In genomic region chr5:134620634-134621033, GRCh38 we compare ENCODE assay signal across 15 cellular contexts. TPM values are rescaled to one million over a fixed set of nuclear protein-coding genes. Genes with fewer than 3 reads are reported as not detected.
A peak's percentile ranks its signal among the peaks of the same experiment; 100 is the strongest.
DNase-seq lines count a peak whose midpoint lies in the region; ATAC-seq and TF ChIP-seq lines count a peak whose summit lies in the region.
"Had no signal": no experiment of that assay in that cellular context is flagged by ENCODE, and none has a peak within 500 bp of the region (broad histone marks: within the 10 kb centered on the region; RNA-seq: fewer than 3 reads in every experiment).

No MANE protein-coding gene starts in this region.

- POLR2A ChIA-PET in MCF 10A (lab: Yijun Ruan, JAX) = interaction anchor here (0.5 to 0.7 kb wide), 4 partner anchors 28 to 149 kb away, joined by 3 to 4 read pairs (median 3); partner anchors contain the start of gene SEC24A

- H3K36me3 Mint-ChIP-seq in MCF 10A (ENCODE audit: insufficient read depth, unreplicated experiment) = peaks cover 86% of the 10 kb centered on the region
- peaks cover 41% of the 10 kb centered on the region for H3K36me3 Mint-ChIP-seq in activated T-helper 1 cell treated with anti-CD3 and anti-CD28 coated beads, Interleukin-12 subunit alpha, Interleukin-12 subunit beta, Interleukin-2, Interleukin-4 antibody, amounts not matched to agents 30 ng/mL and 10 ng/mL and 1 ng/mL, durations not matched to agents 14 hours and 24 hours and 36 hours (ENCODE audit: low read depth)

- H3K27ac Mint-ChIP-seq in MCF 10A (ENCODE audit: low read depth, unreplicated experiment) = no peak overlapping the region
- no peak overlapping the region for H3K27ac Mint-ChIP-seq in activated T-helper 1 cell treated with anti-CD3 and anti-CD28 coated beads, Interleukin-12 subunit alpha, Interleukin-12 subunit beta, Interleukin-2, Interleukin-4 antibody, amounts not matched to agents 30 ng/mL and 10 ng/mL and 1 ng/mL, durations not matched to agents 14 hours and 24 hours and 36 hours
- H3K27ac Mint-ChIP-seq: CD8-positive, alpha-beta memory T cell had no signal

- H3K9me3 ChIP-seq in breast epithelium (no peaks in the 10 kb centered on the region), psoas muscle (no peaks in the 10 kb centered on the region), ovary (no peaks in the 10 kb centered on the region)
- H3K9me3 ChIP-seq: BLaER1 had no signal

- H3K27me3 Mint-ChIP-seq in MCF 10A (ENCODE audit: insufficient read depth, unreplicated experiment) = no peaks in the 10 kb centered on the region
- H3K27me3 Mint-ChIP-seq in activated T-helper 1 cell treated with anti-CD3 and anti-CD28 coated beads, Interleukin-12 subunit alpha, Interleukin-12 subunit beta, Interleukin-2, Interleukin-4 antibody, amounts not matched to agents 30 ng/mL and 10 ng/mL and 1 ng/mL, durations not matched to agents 14 hours and 24 hours and 36 hours (ENCODE audit: insufficient read depth) = no peaks in the 10 kb centered on the region
- H3K27me3 Mint-ChIP-seq: CD8-positive, alpha-beta memory T cell had no signal

- TF ChIP-seq EP300 in ovary (IDR thresholded peaks at IDR 0.05) = no peak

- no peak for TF ChIP-seq CTCF in MCF 10A (IDR thresholded peaks at IDR 0.05; ENCODE audit: unreplicated experiment)
- TF ChIP-seq CTCF in breast epithelium (IDR thresholded peaks at IDR 0.05) = no peak
- TF ChIP-seq CTCF in psoas muscle (IDR thresholded peaks at IDR 0.05) = no peak
- no peak for TF ChIP-seq CTCF in ovary (IDR thresholded peaks at IDR 0.05)

- ATAC-seq in left lobe of liver (peak; percentile 55), psoas muscle (peak in 1 of 4 donors; percentile 21), HG03460 (IDR thresholded peaks at IDR 0.05; ENCODE audit: unreplicated experiment) (no peak)
- ATAC-seq: HCT116 had no signal

- H3K27me3 ChIP-seq in breast epithelium (no peaks in the 10 kb centered on the region), psoas muscle (ENCODE audit: insufficient read depth in 3 of 3, low read length in 2 of 3) (no peaks in the 10 kb centered on the region), ovary (no peaks in the 10 kb centered on the region)
- H3K27me3 ChIP-seq: BLaER1 had no signal

- no peaks in the 10 kb centered on the region for H3K9me3 Mint-ChIP-seq in MCF 10A (ENCODE audit: unreplicated experiment)
- no peaks in the 10 kb centered on the region for H3K9me3 Mint-ChIP-seq in activated T-helper 1 cell treated with anti-CD3 and anti-CD28 coated beads, Interleukin-12 subunit alpha, Interleukin-12 subunit beta, Interleukin-2, Interleukin-4 antibody, amounts not matched to agents 30 ng/mL and 10 ng/mL and 1 ng/mL, durations not matched to agents 14 hours and 24 hours and 36 hours
- H3K9me3 Mint-ChIP-seq: CD8-positive, alpha-beta memory T cell had no signal

- TSS peak; percentile 4 for BruUV-seq in MCF 10A (replicated peaks; lab: Mats Ljungman, UMichigan)

- DNase-seq in MCF 10A (ENCODE audit: unreplicated experiment) = no peak
- no peak for DNase-seq in breast epithelium (ENCODE audit: low spot score in 2 of 2)
- peak; percentile 42 for DNase-seq in left lobe of liver (ENCODE audit: low spot score)
- DNase-seq in psoas muscle = no peak
- DNase-seq in activated T-helper 1 cell treated with anti-CD3 and anti-CD28 coated beads, Interleukin-12 subunit alpha, Interleukin-12 subunit beta, Interleukin-2, Interleukin-4 antibody, amounts not matched to agents 30 ng/mL and 10 ng/mL and 1 ng/mL, durations not matched to agents 14 hours and 24 hours and 36 hours (ENCODE audit: low spot score) = no peak
- no peak for DNase-seq in ovary
- DNase-seq: AML-193; Calu3; CD8-positive, alpha-beta memory T cell; DMS 273 treated with DMSO at 0.1 percent for 48 hours; GM23248 had no signal

- H3K4me3 ChIP-seq in breast epithelium = no peak overlapping the region
- H3K4me3 ChIP-seq in psoas muscle = no peak overlapping the region
- H3K4me3 ChIP-seq in ovary = no peak overlapping the region
- H3K4me3 ChIP-seq: BLaER1, GM23248 had no signal

- H3K4me1 ChIP-seq in breast epithelium (no peaks in the 10 kb centered on the region), psoas muscle (peaks cover 22% of the 10 kb centered on the region), ovary (ENCODE audit: insufficient read depth) (no peaks in the 10 kb centered on the region)
- H3K4me1 ChIP-seq: BLaER1 had no signal

- H3K27ac ChIP-seq in breast epithelium = no peak overlapping the region
- H3K27ac ChIP-seq in psoas muscle = peak overlapping the region; percentile 23
- no peak overlapping the region for H3K27ac ChIP-seq in ovary
- H3K27ac ChIP-seq: 22Rv1, BLaER1, GM23248 had no signal

- intact Hi-C loops in MCF 10A (cut with micrococcal nuclease) (no loop called here), breast epithelium (cut with DNase I; ENCODE audit: low total_unique reads) (no loop called here), psoas muscle (cut with DNase I) (no loop called here), ovary (cut with DNase I) (no loop called here)
- intact Hi-C loops in activated T-helper 1 cell treated with anti-CD3 and anti-CD28 coated beads, Interleukin-12 subunit alpha, Interleukin-12 subunit beta, Interleukin-2, Interleukin-4 antibody, amounts not matched to agents 30 ng/mL and 10 ng/mL and 1 ng/mL, durations not matched to agents 14 hours and 24 hours and 36 hours (cut with micrococcal nuclease) = no loop called here

- TF ChIP-seq POLR2A in breast epithelium (IDR thresholded peaks at IDR 0.05) (no peak), ovary (IDR thresholded peaks at IDR 0.05) (no peak)

- no peak overlapping the region for H3K4me3 Mint-ChIP-seq in MCF 10A (ENCODE audit: unreplicated experiment)
- no peak overlapping the region for H3K4me3 Mint-ChIP-seq in activated T-helper 1 cell treated with anti-CD3 and anti-CD28 coated beads, Interleukin-12 subunit alpha, Interleukin-12 subunit beta, Interleukin-2, Interleukin-4 antibody, amounts not matched to agents 30 ng/mL and 10 ng/mL and 1 ng/mL, durations not matched to agents 14 hours and 24 hours and 36 hours
- H3K4me3 Mint-ChIP-seq: CD8-positive, alpha-beta memory T cell had no signal

- WGBS in psoas muscle, 3 donors = 88 to 98% (median 93%) methylated on average over 2 of the region's 2 CpGs
- 92 to 94% (median 93%) methylated on average over 2 of the region's 2 CpGs for WGBS in ovary, 3 donors

- CTCF ChIA-PET in MCF 10A (lab: Yijun Ruan, JAX) = interaction anchor here (0.7 to 1.3 kb wide), 6 partner anchors 14 to 115 kb away, joined by 3 to 4 read pairs (median 4); no protein-coding TSS in a partner anchor

- H3K4me1 Mint-ChIP-seq in MCF 10A (ENCODE audit: insufficient read depth, unreplicated experiment) = peaks cover 16% of the 10 kb centered on the region
- H3K4me1 Mint-ChIP-seq in activated T-helper 1 cell treated with anti-CD3 and anti-CD28 coated beads, Interleukin-12 subunit alpha, Interleukin-12 subunit beta, Interleukin-2, Interleukin-4 antibody, amounts not matched to agents 30 ng/mL and 10 ng/mL and 1 ng/mL, durations not matched to agents 14 hours and 24 hours and 36 hours (ENCODE audit: low read depth) = peaks cover 9% of the 10 kb centered on the region

- H3K36me3 ChIP-seq in breast epithelium = peaks cover 5% of the 10 kb centered on the region
- H3K36me3 ChIP-seq in psoas muscle (ENCODE audit: insufficient read depth in 1 of 2, low read depth in 1 of 2) = peaks cover 14 to 82% of the 10 kb centered on the region in 2 donors
- no peaks in the 10 kb centered on the region for H3K36me3 ChIP-seq in ovary

RNA-seq across cellular contexts. Expression of gene SAR1B, which starts 12.0 kb away (rescaled TPM):
- total RNA-seq in MCF 10A (2022) (104 and 116 TPM in 2 replicates), breast epithelium (10 to 100 TPM; 31.2 to 46.8 (median 42.6) TPM), left lobe of liver (168 TPM), psoas muscle (100 to 1,000 TPM; 161 to 238 (median 206) TPM), ovary (10 to 100 TPM; 19.0 to 56.3 (median 41.8) TPM)
- polyA plus RNA-seq in psoas muscle (100 to 1,000 TPM; 116 to 188 (median 126) TPM), ovary (10 to 100 TPM; 10.5 to 31.3 TPM)
- 49.1 and 49.8 TPM in 2 replicates for total RNA-seq in activated T-helper 1 cell treated with anti-CD3 and anti-CD28 coated beads, Interleukin-12 subunit alpha, Interleukin-12 subunit beta, Interleukin-2, Interleukin-4 antibody, amounts not matched to agents 30 ng/mL and 10 ng/mL and 1 ng/mL, durations not matched to agents 14 hours and 24 hours and 36 hours

RNA-seq across cellular contexts. Expression of gene SEC24A, which starts 28.0 kb away (rescaled TPM):
- 39.1 and 41.4 TPM in 2 replicates for total RNA-seq in MCF 10A (2022)
- total RNA-seq in breast epithelium = 10 to 100 TPM; 15.0 to 25.0 (median 21.6) TPM
- total RNA-seq in left lobe of liver = 31.4 TPM
- 10 to 100 TPM in 3 of 4 donors, 1 to 10 TPM in 1; 5.7 to 25.2 (median 13.7) TPM for total RNA-seq in psoas muscle
- 10 to 100 TPM in 2 of 3 donors, 1 to 10 TPM in 1; 6.7 to 18.9 (median 17.2) TPM for polyA plus RNA-seq in psoas muscle
- 26.5 and 27.2 TPM in 2 replicates for total RNA-seq in activated T-helper 1 cell treated with anti-CD3 and anti-CD28 coated beads, Interleukin-12 subunit alpha, Interleukin-12 subunit beta, Interleukin-2, Interleukin-4 antibody, amounts not matched to agents 30 ng/mL and 10 ng/mL and 1 ng/mL, durations not matched to agents 14 hours and 24 hours and 36 hours
- total RNA-seq in ovary = 10 to 100 TPM; 11.2 to 22.3 (median 17.5) TPM
- 10 to 100 TPM in 1 of 2 donors, 1 to 10 TPM in 1; 5.0 to 11.6 TPM for polyA plus RNA-seq in ovary
